In the genomic region with DNA sequence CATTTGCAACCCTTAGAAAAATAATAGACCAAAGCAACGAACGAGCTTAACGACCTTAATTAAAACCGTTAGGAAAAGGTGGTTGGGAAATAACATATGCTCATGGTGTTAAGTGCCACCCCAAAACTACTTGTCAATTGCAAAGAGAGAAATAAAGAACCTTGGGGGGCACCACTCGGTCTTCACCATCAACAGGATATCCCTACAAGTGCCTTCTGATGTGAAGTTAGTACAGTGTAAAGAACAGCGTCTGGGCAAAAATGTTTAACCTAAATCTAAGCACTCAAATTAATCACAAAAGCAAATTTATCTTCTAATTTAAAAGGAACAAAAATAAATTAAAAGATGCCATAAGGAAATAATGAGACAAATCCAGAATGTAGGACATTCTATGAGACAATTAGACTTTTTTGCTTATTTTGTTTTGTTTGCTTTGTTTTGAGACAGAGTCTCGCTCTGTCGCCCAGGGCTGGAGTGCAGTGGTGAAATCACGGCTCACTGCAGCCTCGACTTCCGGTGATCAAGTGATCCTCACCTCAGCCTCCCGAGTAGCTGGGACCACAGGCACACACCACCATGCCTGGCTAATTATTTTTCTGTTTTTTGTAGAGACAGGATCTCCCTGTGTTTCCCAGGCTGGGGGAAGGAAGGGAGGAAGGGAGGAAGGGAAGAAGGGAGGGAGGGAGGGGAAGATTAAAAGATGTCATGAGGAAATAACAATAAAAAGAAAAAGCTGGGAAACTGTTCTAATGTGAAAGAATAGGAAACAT, we compare ENCODE assay signal across 1 cellular context.
TF ChIP-seq lines count a peak whose summit lies in the region.

No MANE protein-coding gene starts in this region.

TF ChIP-seq in HepG2, 621 proteins besides CTCF, POLR2A, EP300 and RAD21 (continued from another document):
- TF ChIP-seq, protein P1, sequence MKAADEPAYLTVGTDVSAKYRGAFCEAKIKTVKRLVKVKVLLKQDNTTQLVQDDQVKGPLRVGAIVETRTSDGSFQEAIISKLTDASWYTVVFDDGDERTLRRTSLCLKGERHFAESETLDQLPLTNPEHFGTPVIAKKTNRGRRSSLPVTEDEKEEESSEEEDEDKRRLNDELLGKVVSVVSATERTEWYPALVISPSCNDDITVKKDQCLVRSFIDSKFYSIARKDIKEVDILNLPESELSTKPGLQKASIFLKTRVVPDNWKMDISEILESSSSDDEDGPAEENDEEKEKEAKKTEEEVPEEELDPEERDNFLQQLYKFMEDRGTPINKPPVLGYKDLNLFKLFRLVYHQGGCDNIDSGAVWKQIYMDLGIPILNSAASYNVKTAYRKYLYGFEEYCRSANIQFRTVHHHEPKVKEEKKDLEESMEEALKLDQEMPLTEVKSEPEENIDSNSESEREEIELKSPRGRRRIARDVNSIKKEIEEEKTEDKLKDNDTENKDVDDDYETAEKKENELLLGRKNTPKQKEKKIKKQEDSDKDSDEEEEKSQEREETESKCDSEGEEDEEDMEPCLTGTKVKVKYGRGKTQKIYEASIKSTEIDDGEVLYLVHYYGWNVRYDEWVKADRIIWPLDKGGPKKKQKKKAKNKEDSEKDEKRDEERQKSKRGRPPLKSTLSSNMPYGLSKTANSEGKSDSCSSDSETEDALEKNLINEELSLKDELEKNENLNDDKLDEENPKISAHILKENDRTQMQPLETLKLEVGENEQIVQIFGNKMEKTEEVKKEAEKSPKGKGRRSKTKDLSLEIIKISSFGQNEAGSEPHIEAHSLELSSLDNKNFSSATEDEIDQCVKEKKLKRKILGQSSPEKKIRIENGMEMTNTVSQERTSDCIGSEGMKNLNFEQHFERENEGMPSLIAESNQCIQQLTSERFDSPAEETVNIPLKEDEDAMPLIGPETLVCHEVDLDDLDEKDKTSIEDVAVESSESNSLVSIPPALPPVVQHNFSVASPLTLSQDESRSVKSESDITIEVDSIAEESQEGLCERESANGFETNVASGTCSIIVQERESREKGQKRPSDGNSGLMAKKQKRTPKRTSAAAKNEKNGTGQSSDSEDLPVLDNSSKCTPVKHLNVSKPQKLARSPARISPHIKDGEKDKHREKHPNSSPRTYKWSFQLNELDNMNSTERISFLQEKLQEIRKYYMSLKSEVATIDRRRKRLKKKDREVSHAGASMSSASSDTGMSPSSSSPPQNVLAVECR (CRISPR knock-in tag; IDR thresholded peaks at IDR 0.05; ENCODE audit: borderline replicate concordance) = 0 out of 2 replicates have a peak, but pooled peaks have one; percentile 30
- TF ChIP-seq SALL1 (CRISPR knock-in tag; IDR thresholded peaks at IDR 0.05) = peak; percentile 63; the same call in 1 of the 2 replicates
- TF ChIP-seq, protein P2, sequence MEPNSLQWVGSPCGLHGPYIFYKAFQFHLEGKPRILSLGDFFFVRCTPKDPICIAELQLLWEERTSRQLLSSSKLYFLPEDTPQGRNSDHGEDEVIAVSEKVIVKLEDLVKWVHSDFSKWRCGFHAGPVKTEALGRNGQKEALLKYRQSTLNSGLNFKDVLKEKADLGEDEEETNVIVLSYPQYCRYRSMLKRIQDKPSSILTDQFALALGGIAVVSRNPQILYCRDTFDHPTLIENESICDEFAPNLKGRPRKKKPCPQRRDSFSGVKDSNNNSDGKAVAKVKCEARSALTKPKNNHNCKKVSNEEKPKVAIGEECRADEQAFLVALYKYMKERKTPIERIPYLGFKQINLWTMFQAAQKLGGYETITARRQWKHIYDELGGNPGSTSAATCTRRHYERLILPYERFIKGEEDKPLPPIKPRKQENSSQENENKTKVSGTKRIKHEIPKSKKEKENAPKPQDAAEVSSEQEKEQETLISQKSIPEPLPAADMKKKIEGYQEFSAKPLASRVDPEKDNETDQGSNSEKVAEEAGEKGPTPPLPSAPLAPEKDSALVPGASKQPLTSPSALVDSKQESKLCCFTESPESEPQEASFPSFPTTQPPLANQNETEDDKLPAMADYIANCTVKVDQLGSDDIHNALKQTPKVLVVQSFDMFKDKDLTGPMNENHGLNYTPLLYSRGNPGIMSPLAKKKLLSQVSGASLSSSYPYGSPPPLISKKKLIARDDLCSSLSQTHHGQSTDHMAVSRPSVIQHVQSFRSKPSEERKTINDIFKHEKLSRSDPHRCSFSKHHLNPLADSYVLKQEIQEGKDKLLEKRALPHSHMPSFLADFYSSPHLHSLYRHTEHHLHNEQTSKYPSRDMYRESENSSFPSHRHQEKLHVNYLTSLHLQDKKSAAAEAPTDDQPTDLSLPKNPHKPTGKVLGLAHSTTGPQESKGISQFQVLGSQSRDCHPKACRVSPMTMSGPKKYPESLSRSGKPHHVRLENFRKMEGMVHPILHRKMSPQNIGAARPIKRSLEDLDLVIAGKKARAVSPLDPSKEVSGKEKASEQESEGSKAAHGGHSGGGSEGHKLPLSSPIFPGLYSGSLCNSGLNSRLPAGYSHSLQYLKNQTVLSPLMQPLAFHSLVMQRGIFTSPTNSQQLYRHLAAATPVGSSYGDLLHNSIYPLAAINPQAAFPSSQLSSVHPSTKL (CRISPR knock-in tag; IDR thresholded peaks at IDR 0.05) = peak; percentile 41; the same call in 1 of the 2 replicates
- no peak for TF ChIP-seq JARID2 (CRISPR knock-in tag; IDR thresholded peaks at IDR 0.05; ENCODE audit: insufficient replicate concordance)
- peak; percentile 53; the same call in 1 of the 2 replicates for TF ChIP-seq ZNF121 (CRISPR knock-in tag; IDR thresholded peaks at IDR 0.05)
- TF ChIP-seq NR1H2 (CRISPR knock-in tag; IDR thresholded peaks at IDR 0.05; ENCODE audit: borderline replicate concordance, low read depth) = no peak
- TF ChIP-seq ATF1 (CRISPR knock-in tag; IDR thresholded peaks at IDR 0.05) = peak; percentile 50; the same call in 1 of the 2 replicates
- no peak for TF ChIP-seq HMGA1 (CRISPR knock-in tag; conservative IDR thresholded peaks at IDR 0.05)
- TF ChIP-seq RBAK (CRISPR knock-in tag; IDR thresholded peaks at IDR 0.05) = no peak
- TF ChIP-seq, protein P3, sequence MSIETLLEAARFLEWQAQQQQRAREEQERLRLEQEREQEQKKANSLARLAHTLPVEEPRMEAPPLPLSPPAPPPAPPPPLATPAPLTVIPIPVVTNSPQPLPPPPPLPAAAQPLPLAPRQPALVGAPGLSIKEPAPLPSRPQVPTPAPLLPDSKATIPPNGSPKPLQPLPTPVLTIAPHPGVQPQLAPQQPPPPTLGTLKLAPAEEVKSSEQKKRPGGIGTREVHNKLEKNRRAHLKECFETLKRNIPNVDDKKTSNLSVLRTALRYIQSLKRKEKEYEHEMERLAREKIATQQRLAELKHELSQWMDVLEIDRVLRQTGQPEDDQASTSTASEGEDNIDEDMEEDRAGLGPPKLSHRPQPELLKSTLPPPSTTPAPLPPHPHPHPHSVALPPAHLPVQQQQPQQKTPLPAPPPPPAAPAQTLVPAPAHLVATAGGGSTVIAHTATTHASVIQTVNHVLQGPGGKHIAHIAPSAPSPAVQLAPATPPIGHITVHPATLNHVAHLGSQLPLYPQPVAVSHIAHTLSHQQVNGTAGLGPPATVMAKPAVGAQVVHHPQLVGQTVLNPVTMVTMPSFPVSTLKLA (IDR thresholded peaks at IDR 0.05) = no peak
- TF ChIP-seq, protein P4, sequence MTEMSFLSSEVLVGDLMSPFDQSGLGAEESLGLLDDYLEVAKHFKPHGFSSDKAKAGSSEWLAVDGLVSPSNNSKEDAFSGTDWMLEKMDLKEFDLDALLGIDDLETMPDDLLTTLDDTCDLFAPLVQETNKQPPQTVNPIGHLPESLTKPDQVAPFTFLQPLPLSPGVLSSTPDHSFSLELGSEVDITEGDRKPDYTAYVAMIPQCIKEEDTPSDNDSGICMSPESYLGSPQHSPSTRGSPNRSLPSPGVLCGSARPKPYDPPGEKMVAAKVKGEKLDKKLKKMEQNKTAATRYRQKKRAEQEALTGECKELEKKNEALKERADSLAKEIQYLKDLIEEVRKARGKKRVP (CRISPR knock-in tag; IDR thresholded peaks at IDR 0.05) = peak in 1 of 2 experiments; percentile 32; a peak in 1 of 4 replicates
